Comparison of ENCODE assay signal across 8 cellular contexts in genomic region chr11:67356551-67356866, GRCh38. TPM values are rescaled to one million over a fixed set of nuclear protein-coding genes. Genes with fewer than 3 reads are reported as not detected.
DNase-seq lines count a peak whose midpoint lies in the region; ATAC-seq and TF ChIP-seq lines count a peak whose summit lies in the region.
"Had no signal": no experiment of that assay in that cellular context is flagged by ENCODE, and none has a peak within 500 bp of the region (broad histone marks: within the 10 kb centered on the region; RNA-seq: fewer than 3 reads in every experiment).

No MANE protein-coding gene starts in this region.

- no peak for TF ChIP-seq POLR2A in gastroesophageal sphincter (IDR thresholded peaks at IDR 0.05)

- TF ChIP-seq CTCF in GM12865 (IDR thresholded peaks at IDR 0.05; ENCODE audit: insufficient read depth, low read depth, low read length, missing control alignments) (no peak), SU-DHL-6 (IDR thresholded peaks at IDR 0.05; ENCODE audit: insufficient read depth, low read length, poor library complexity, severe bottlenecking) (no peak), gastroesophageal sphincter (IDR thresholded peaks at IDR 0.05) (no peak)

- peaks cover 56% of the 10 kb centered on the region for H3K4me1 Mint-ChIP-seq in stimulated activated effector memory CD8-positive, alpha-beta T cell treated with anti-CD3 and anti-CD28 coated beads, Interleukin-12 subunit alpha, Interleukin-12 subunit beta, amount 100 ng/mL, for 72 hours
- H3K4me1 Mint-ChIP-seq in immature natural killer cell, result peaks cover 30 to 31% of the 10 kb centered on the region in 2 donors

- H3K27ac ChIP-seq in SU-DHL-6 (ENCODE audit: low read depth, low read length) (peak overlapping the region; percentile 96), gastroesophageal sphincter (peak overlapping the region; percentile 21 to 99 (median 94))

- H3K36me3 ChIP-seq in SU-DHL-6 (ENCODE audit: low read length) (no peaks in the 10 kb centered on the region), gastroesophageal sphincter (no peaks in the 10 kb centered on the region)

- H3K9me2 ChIP-seq in SU-DHL-6 (replicated peaks; ENCODE audit: insufficient read depth, low read length), result no peaks in the 10 kb centered on the region

- H2AFZ ChIP-seq in SU-DHL-6 (ENCODE audit: low read depth, low read length, severe bottlenecking), result peak overlapping the region; percentile 30

- peak overlapping the region; percentile 64 for H3K4me2 ChIP-seq in SU-DHL-6 (ENCODE audit: low read depth, low read length, poor library complexity, severe bottlenecking)

- peaks cover 5 to 19% (median 14%) of the 10 kb centered on the region in 3 donors for H3K27me3 Mint-ChIP-seq in immature natural killer cell (ENCODE audit: low read depth in 3 of 3)

- no peaks in the 10 kb centered on the region for H4K20me1 ChIP-seq in SU-DHL-6 (ENCODE audit: low read depth, low read length)

- H3K4me3 ChIP-seq in GM12865 (ENCODE audit: low read depth, low read length) (peak overlapping the region; percentile 47), SU-DHL-6 (ENCODE audit: insufficient read depth, low read length, poor library complexity, severe bottlenecking) (peak overlapping the region; percentile 45), gastroesophageal sphincter (no peak overlapping the region)

- no peaks in the 10 kb centered on the region for H3K79me2 ChIP-seq in SU-DHL-6 (ENCODE audit: insufficient read depth, low read length)

- H3K9me3 Mint-ChIP-seq in stimulated activated effector memory CD8-positive, alpha-beta T cell treated with anti-CD3 and anti-CD28 coated beads, Interleukin-12 subunit alpha, Interleukin-12 subunit beta, amount 100 ng/mL, for 72 hours, result no peaks in the 10 kb centered on the region
- H3K9me3 Mint-ChIP-seq in immature natural killer cell, result no peaks in the 10 kb centered on the region

- peaks cover 23% of the 10 kb centered on the region for H3F3A ChIP-seq in SU-DHL-6 (ENCODE audit: insufficient read depth)

- H3K9me3 ChIP-seq in SU-DHL-6 (ENCODE audit: insufficient read depth, low read length) (no peaks in the 10 kb centered on the region), gastroesophageal sphincter (no peaks in the 10 kb centered on the region)

- no peak for DNase-seq in GM12865 (ENCODE audit: low read depth)
- DNase-seq in stimulated activated effector memory CD8-positive, alpha-beta T cell treated with anti-CD3 and anti-CD28 coated beads, Interleukin-12 subunit alpha, Interleukin-12 subunit beta, amount 100 ng/mL, for 72 hours (ENCODE audit: low spot score in 2 of 2), result no peak
- no peak for DNase-seq in GM03348 (ENCODE audit: low spot score)
- no peak for DNase-seq in immature natural killer cell
- DNase-seq: NCI-H1417 treated with DMSO at 0.1 percent for 48 hours had no signal

- peaks cover 18% of the 10 kb centered on the region for H3K36me3 Mint-ChIP-seq in stimulated activated effector memory CD8-positive, alpha-beta T cell treated with anti-CD3 and anti-CD28 coated beads, Interleukin-12 subunit alpha, Interleukin-12 subunit beta, amount 100 ng/mL, for 72 hours
- no peaks in the 10 kb centered on the region for H3K36me3 Mint-ChIP-seq in immature natural killer cell

- peak overlapping the region; percentile 97 for H3K27ac Mint-ChIP-seq in stimulated activated effector memory CD8-positive, alpha-beta T cell treated with anti-CD3 and anti-CD28 coated beads, Interleukin-12 subunit alpha, Interleukin-12 subunit beta, amount 100 ng/mL, for 72 hours
- H3K27ac Mint-ChIP-seq in immature natural killer cell, result peak overlapping the region in 3 of 6 donors; percentile 5 to 82 (median 72)

- ATAC-seq in gastroesophageal sphincter, result no peak
- no peak for ATAC-seq in stimulated activated effector memory CD8-positive, alpha-beta T cell treated with anti-CD3 and anti-CD28 coated beads, Interleukin-12 subunit alpha, Interleukin-12 subunit beta, amount 100 ng/mL, for 72 hours
- no peak for ATAC-seq in HG02852 (IDR thresholded peaks at IDR 0.05; ENCODE audit: unreplicated experiment)

- H3K27me3 ChIP-seq in SU-DHL-6 (ENCODE audit: low read length) (no peaks in the 10 kb centered on the region), gastroesophageal sphincter (no peaks in the 10 kb centered on the region)

- H3K4me1 ChIP-seq in gastroesophageal sphincter, result peaks cover 7 to 73% (median 52%) of the 10 kb centered on the region in 3 donors

- peak overlapping the region; percentile 38 for H3K4me3 Mint-ChIP-seq in stimulated activated effector memory CD8-positive, alpha-beta T cell treated with anti-CD3 and anti-CD28 coated beads, Interleukin-12 subunit alpha, Interleukin-12 subunit beta, amount 100 ng/mL, for 72 hours
- H3K4me3 Mint-ChIP-seq in immature natural killer cell, result no peak overlapping the region

- peak overlapping the region; percentile 64 for H3K9ac ChIP-seq in SU-DHL-6 (ENCODE audit: low read length)

- WGBS in gastroesophageal sphincter (ENCODE audit: low coverage in 1 of 2), 2 donors, result 20 to 38% methylated on average over 2 to 3 of the region's 4 CpGs

- TF ChIP-seq EP300 in gastroesophageal sphincter (IDR thresholded peaks at IDR 0.05), result no peak

RNA-seq across cellular contexts. Expression of gene POLD4, which starts 3.2 kb away (rescaled TPM):
- total RNA-seq in gastroesophageal sphincter, result 10 to 100 TPM; 65.7 to 87.3 (median 74.4) TPM
- polyA plus RNA-seq in immature natural killer cell, result 100 to 1,000 TPM in 2 of 3 donors, 10 to 100 TPM in 1; 86.1 to 131 (median 118) TPM

RNA-seq across cellular contexts. Expression of gene CLCF1, which starts 16.9 kb away (rescaled TPM):
- total RNA-seq in gastroesophageal sphincter, result 10 to 100 TPM in 1 of 4 donors, 1 to 10 TPM in 3; 6.1 to 21.7 (median 9.4) TPM
- polyA plus RNA-seq in immature natural killer cell, result 1 to 10 TPM in 1 of 3 donors, under 1 TPM in 1, not detected in 1; 0.34 to 2.2 TPM

RNA-seq across cellular contexts. Expression of gene RAD9A, which starts 35.3 kb away (rescaled TPM):
- total RNA-seq in gastroesophageal sphincter, result 10 to 100 TPM in 2 of 4 donors, 1 to 10 TPM in 2; 8.5 to 16.0 (median 11.1) TPM
- 10 to 100 TPM; 10.2 to 12.8 (median 11.6) TPM for polyA plus RNA-seq in immature natural killer cell

RNA-seq across cellular contexts. Expression of gene PPP1CA, which starts 45.1 kb away (rescaled TPM):
- 10 to 100 TPM; 49.9 to 78.6 (median 63.4) TPM for total RNA-seq in gastroesophageal sphincter
- polyA plus RNA-seq in immature natural killer cell, result 1,000 to 10,000 TPM in 1 of 3 donors, 100 to 1,000 TPM in 2; 830 to 1,276 (median 950) TPM

RNA-seq across cellular contexts. Expression of gene TBC1D10C, which starts 47.4 kb away (rescaled TPM):
- 1 to 10 TPM in 3 of 4 donors, under 1 TPM in 1; 0.30 to 2.0 (median 1.5) TPM for total RNA-seq in gastroesophageal sphincter
- polyA plus RNA-seq in immature natural killer cell, result 100 to 1,000 TPM; 396 to 531 (median 451) TPM

Comparison
In these comparisons a context has a peak if more than half of its experiments do, and no peak if none do; other contexts are left out.
1. H3K4me3 ChIP-seq: peak in GM12865 (single experiment) and SU-DHL-6 (single experiment); none in gastroesophageal sphincter (0 of 2).